Comparison of ENCODE assay signal across 1 cellular context in the genomic region with DNA sequence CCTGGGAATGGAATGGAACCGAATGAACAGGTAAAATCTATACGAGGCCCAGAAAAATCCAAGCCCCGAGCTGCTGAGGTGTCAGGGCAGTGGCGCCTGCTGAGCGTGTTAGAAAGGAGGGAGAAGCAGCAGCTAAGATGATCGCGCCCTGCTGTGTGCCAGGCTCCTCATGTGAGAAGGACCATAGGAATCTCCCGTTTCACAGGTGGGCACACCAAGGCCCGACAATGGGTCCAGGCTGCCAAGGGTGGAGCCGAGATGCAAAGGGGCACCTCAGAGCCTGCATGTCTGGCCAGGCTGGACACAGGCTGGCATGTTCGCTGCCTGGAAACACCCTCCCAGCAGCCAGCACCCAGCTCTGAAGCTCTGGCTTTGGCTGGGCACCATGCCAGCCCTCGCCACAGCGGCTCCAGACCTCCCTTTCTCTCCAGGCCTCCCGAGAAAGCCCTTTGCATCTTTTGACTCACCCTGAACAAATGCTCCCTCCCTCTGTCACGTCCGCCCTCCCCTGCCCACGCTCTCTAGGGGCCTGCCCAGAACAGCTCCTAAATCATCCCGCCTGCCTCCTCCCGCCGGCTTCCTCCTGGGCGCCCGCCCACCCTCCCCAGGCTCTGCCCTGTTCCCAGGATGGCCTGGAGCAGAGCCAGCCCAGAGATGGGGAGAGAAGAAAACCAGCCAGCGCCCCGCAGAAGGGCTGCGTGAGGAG.
TF ChIP-seq lines count a peak whose summit lies in the region.

No MANE protein-coding gene starts in this region.

TF ChIP-seq in A549, 52 proteins besides CTCF, POLR2A, EP300 and RAD21 (continued from another document):
- TF ChIP-seq BCL3 (IDR thresholded peaks at IDR 0.05) (no peak), FOSL2 (IDR thresholded peaks at IDR 0.05) (no peak), FOSL2 (CRISPR knock-in tag; IDR thresholded peaks at IDR 0.05) (peak; percentile 15; the same call in 1 of the 2 replicates), CHD4 (IDR thresholded peaks at IDR 0.05; ENCODE audit: borderline replicate concordance) (no peak), PHF8 (IDR thresholded peaks at IDR 0.05; ENCODE audit: borderline replicate concordance, low read depth) (no peak)
